In genomic region chr17:12973496-12974318, GRCh38 we compare ENCODE assay signal across 1 cellular context.
TF ChIP-seq lines count a peak whose summit lies in the region.

No MANE protein-coding gene starts in this region.

TF ChIP-seq in SK-N-SH, 30 proteins besides CTCF, POLR2A, EP300 and RAD21 (continued from another document):
- no peak for TF ChIP-seq REST (IDR thresholded peaks at IDR 0.05; ENCODE audit: low read depth, low read length)
- TF ChIP-seq RFX5 (IDR thresholded peaks at IDR 0.05; ENCODE audit: low read length) = no peak
- no peak for TF ChIP-seq EZH2phosphoT487 (IDR thresholded peaks at IDR 0.05; ENCODE audit: borderline replicate concordance, low read depth)
- TF ChIP-seq TCF12 (IDR thresholded peaks at IDR 0.05) = no peak
